In genomic region chr17:75208161-75208560, GRCh38 we compare ENCODE assay signal across 18 cellular contexts. TPM values are rescaled to one million over a fixed set of nuclear protein-coding genes. Genes with fewer than 3 reads are reported as not detected.
A peak's percentile ranks its signal among the peaks of the same experiment; 100 is the strongest.
DNase-seq lines count a peak whose midpoint lies in the region; ATAC-seq and TF ChIP-seq lines count a peak whose summit lies in the region.
"Had no signal": no experiment of that assay in that cellular context is flagged by ENCODE, and none has a peak within 500 bp of the region (broad histone marks: within the 10 kb centered on the region; RNA-seq: fewer than 3 reads in every experiment).

No MANE protein-coding gene starts in this region.

- H3K4me1 ChIP-seq in HEK293 (ENCODE audit: control insufficient read depth, insufficient read depth, low read length) (no peaks in the 10 kb centered on the region), upper lobe of left lung (peaks cover 18 to 32% (median 25%) of the 10 kb centered on the region in 4 donors)

- POLR2A ChIA-PET in HEK293 (lab: Yijun Ruan, JAX): interaction anchor here (0.5 to 0.7 kb wide), 2 partner anchors 25 to 135 kb away, joined by 3 to 6 read pairs; partner anchors contain the start of gene SUMO2

- DNase-seq in activated T-cell treated with anti-CD3 and anti-CD28 coated beads, Interleukin-2, amount 50 U/mL, for 24 hours: no peak
- DNase-seq in activated T-cell treated with anti-CD3 and anti-CD28 coated beads, Interleukin-2, amount 50 U/mL, for 1 hour: no peak
- DNase-seq in activated naive CD8-positive, alpha-beta T cell treated with anti-CD3 and anti-CD28 coated beads, Interleukin-2, amount 50 U/mL, for 24 hours: no peak
- DNase-seq in osteocyte (ENCODE audit: extremely low spot score, unreplicated experiment) (no peak), upper lobe of left lung (no peak), NCI-H2081 (lab: John Stamatoyannopoulos, UW) (no peak), superior temporal gyrus (ENCODE audit: extremely low spot score) (no peak)
- DNase-seq: activated CD8-positive, alpha-beta memory T cell treated with anti-CD3 and anti-CD28 coated beads, Interleukin-2, amount 50 U/mL, for 4 hours; cortex of kidney; DMS79 treated with DMSO at 0.1 percent for 48 hours; NCI-H187; NCI-H345; ovary; PC-3 had no signal

- WGBS in upper lobe of left lung, 2 donors: 89 to 94% methylated on average over 9 of the region's 9 CpGs

- no peak for TF ChIP-seq EP300 in upper lobe of left lung (IDR thresholded peaks at IDR 0.05)

- TF ChIP-seq CTCF in HEK293 (tag by site-specific recombination; IDR thresholded peaks at IDR 0.05) (no peak), osteocyte (IDR thresholded peaks at IDR 0.05) (no peak), upper lobe of left lung (IDR thresholded peaks at IDR 0.05) (no peak)

- peaks cover 72% of the 10 kb centered on the region for H3K36me3 Mint-ChIP-seq in activated T-cell treated with anti-CD3 and anti-CD28 coated beads, Interleukin-2, amount 50 U/mL, for 24 hours (ENCODE audit: low read depth)
- peaks cover 34% of the 10 kb centered on the region for H3K36me3 Mint-ChIP-seq in activated naive CD8-positive, alpha-beta T cell treated with anti-CD3 and anti-CD28 coated beads, Interleukin-2, amount 50 U/mL, for 24 hours (ENCODE audit: low read depth)
- H3K36me3 Mint-ChIP-seq in osteocyte (ENCODE audit: unreplicated experiment): peaks cover 24% of the 10 kb centered on the region

- no peak for ATAC-seq in activated naive CD8-positive, alpha-beta T cell treated with anti-CD3 and anti-CD28 coated beads, Interleukin-2, amount 50 U/mL, for 24 hours
- ATAC-seq in upper lobe of left lung (ENCODE audit: low FRiP score in 2 of 2): no peak
- ATAC-seq: PC-3, sciatic nerve had no signal

- CTCF ChIA-PET in HEK293 (lab: Yijun Ruan, JAX): interaction anchor here (0.6 to 3.5 kb wide), 5 partner anchors 16 to 251 kb away, joined by 3 to 14 read pairs (median 3); no protein-coding TSS in a partner anchor

- H3K36me3 ChIP-seq in HEK293 (ENCODE audit: control insufficient read depth in 2 of 2, insufficient read depth in 1 of 2, low read length in 2 of 2) (peaks cover 45 to 51% of the 10 kb centered on the region in 2 experiments), upper lobe of left lung (peaks cover 11 to 47% (median 35%) of the 10 kb centered on the region in 4 donors)
- H3K36me3 ChIP-seq: breast epithelium, ovary had no signal

- H3K27ac Mint-ChIP-seq in activated T-cell treated with anti-CD3 and anti-CD28 coated beads, Interleukin-2, amount 50 U/mL, for 24 hours: peak overlapping the region; percentile 76
- peak overlapping the region; percentile 22 for H3K27ac Mint-ChIP-seq in activated naive CD8-positive, alpha-beta T cell treated with anti-CD3 and anti-CD28 coated beads, Interleukin-2, amount 50 U/mL, for 24 hours
- no peak overlapping the region for H3K27ac Mint-ChIP-seq in osteocyte (ENCODE audit: unreplicated experiment)

- no peaks in the 10 kb centered on the region for H3K9me3 ChIP-seq in HEK293 (ENCODE audit: control insufficient read depth, insufficient read depth, low read depth, low read length)
- no peaks in the 10 kb centered on the region for H3K9me3 ChIP-seq in upper lobe of left lung
- H3K9me3 ChIP-seq: breast epithelium, ovary had no signal

- no peak for TF ChIP-seq POLR2A in upper lobe of left lung (IDR thresholded peaks at IDR 0.05)

- H3K4me3 ChIP-seq in HEK293 (ENCODE audit: low read depth, low read length) (no peak overlapping the region), upper lobe of left lung (no peak overlapping the region)
- H3K4me3 ChIP-seq: breast epithelium, ovary had no signal

- no peaks in the 10 kb centered on the region for H3K9me3 Mint-ChIP-seq in activated T-cell treated with anti-CD3 and anti-CD28 coated beads, Interleukin-2, amount 50 U/mL, for 24 hours
- no peaks in the 10 kb centered on the region for H3K9me3 Mint-ChIP-seq in activated naive CD8-positive, alpha-beta T cell treated with anti-CD3 and anti-CD28 coated beads, Interleukin-2, amount 50 U/mL, for 24 hours
- no peaks in the 10 kb centered on the region for H3K9me3 Mint-ChIP-seq in osteocyte (ENCODE audit: unreplicated experiment)
- H3K9me3 Mint-ChIP-seq: CD14-positive monocyte had no signal

- H3K27ac ChIP-seq in HEK293 (ENCODE audit: extremely low read depth, low read depth, low read length): no peak overlapping the region
- no peak overlapping the region for H3K27ac ChIP-seq in upper lobe of left lung
- H3K27ac ChIP-seq: breast epithelium, ovary had no signal

- no peaks in the 10 kb centered on the region for H3K27me3 Mint-ChIP-seq in activated T-cell treated with anti-CD3 and anti-CD28 coated beads, Interleukin-2, amount 50 U/mL, for 24 hours
- H3K27me3 Mint-ChIP-seq in activated naive CD8-positive, alpha-beta T cell treated with anti-CD3 and anti-CD28 coated beads, Interleukin-2, amount 50 U/mL, for 24 hours: no peaks in the 10 kb centered on the region
- no peaks in the 10 kb centered on the region for H3K27me3 Mint-ChIP-seq in osteocyte (ENCODE audit: unreplicated experiment)

- H3K27me3 ChIP-seq in upper lobe of left lung: no peaks in the 10 kb centered on the region
- H3K27me3 ChIP-seq: breast epithelium, ovary had no signal

- H3K4me3 Mint-ChIP-seq in activated T-cell treated with anti-CD3 and anti-CD28 coated beads, Interleukin-2, amount 50 U/mL, for 24 hours: peak overlapping the region; percentile 97
- no peak overlapping the region for H3K4me3 Mint-ChIP-seq in activated naive CD8-positive, alpha-beta T cell treated with anti-CD3 and anti-CD28 coated beads, Interleukin-2, amount 50 U/mL, for 24 hours
- H3K4me3 Mint-ChIP-seq in osteocyte (ENCODE audit: unreplicated experiment): peak overlapping the region; percentile 51
- H3K4me3 Mint-ChIP-seq: CD14-positive monocyte had no signal

- H3K4me1 Mint-ChIP-seq in activated T-cell treated with anti-CD3 and anti-CD28 coated beads, Interleukin-2, amount 50 U/mL, for 24 hours (ENCODE audit: low read depth): peaks cover 28% of the 10 kb centered on the region
- peaks cover 27% of the 10 kb centered on the region for H3K4me1 Mint-ChIP-seq in activated naive CD8-positive, alpha-beta T cell treated with anti-CD3 and anti-CD28 coated beads, Interleukin-2, amount 50 U/mL, for 24 hours
- H3K4me1 Mint-ChIP-seq in osteocyte (ENCODE audit: unreplicated experiment): peaks cover 22% of the 10 kb centered on the region

TF ChIP-seq in HEK293, 187 proteins besides CTCF, POLR2A, EP300 and RAD21:
- TF ChIP-seq ZNF362 (tag by site-specific recombination; IDR thresholded peaks at IDR 0.05) (0 out of 2 replicates have a peak, but pooled peaks have one; percentile 28), MEIS1 (CRISPR knock-in tag; IDR thresholded peaks at IDR 0.05; ENCODE audit: borderline replicate concordance) (no peak)

RNA-seq across cellular contexts. Expression of gene NUP85, which starts 2.7 kb away (rescaled TPM):
- total RNA-seq in osteocyte (58.1 and 61.1 TPM in 2 replicates), upper lobe of left lung (10 to 100 TPM; 21.7 to 69.1 (median 43.5) TPM)

RNA-seq across cellular contexts. Expression of gene SUMO2, which starts 25.4 kb away (rescaled TPM):
- total RNA-seq in osteocyte (472 and 483 TPM in 2 replicates), upper lobe of left lung (100 to 1,000 TPM in 2 of 6 donors, 10 to 100 TPM in 4; 19.9 to 343 (median 64.9) TPM)

RNA-seq across cellular contexts. Expression of gene GGA3, which starts 53.2 kb away (rescaled TPM):
- total RNA-seq in osteocyte (34.3 and 34.6 TPM in 2 replicates), upper lobe of left lung (100 to 1,000 TPM in 2 of 6 donors, 10 to 100 TPM in 4; 32.3 to 139 (median 55.4) TPM)

RNA-seq across cellular contexts. Expression of gene MRPS7, which starts 53.5 kb away (rescaled TPM):
- 49.6 and 50.4 TPM in 2 replicates for total RNA-seq in osteocyte
- total RNA-seq in upper lobe of left lung: 10 to 100 TPM; 23.7 to 56.7 (median 36.9) TPM

RNA-seq across cellular contexts. Expression of gene JPT1, which starts 53.8 kb away (rescaled TPM):
- total RNA-seq in osteocyte (89.7 and 95.9 TPM in 2 replicates), upper lobe of left lung (100 to 1,000 TPM in 1 of 6 donors, 10 to 100 TPM in 5; 44.0 to 118 (median 70.1) TPM)
